36 cellular contexts compared by ENCODE assay signal in the genomic region with DNA sequence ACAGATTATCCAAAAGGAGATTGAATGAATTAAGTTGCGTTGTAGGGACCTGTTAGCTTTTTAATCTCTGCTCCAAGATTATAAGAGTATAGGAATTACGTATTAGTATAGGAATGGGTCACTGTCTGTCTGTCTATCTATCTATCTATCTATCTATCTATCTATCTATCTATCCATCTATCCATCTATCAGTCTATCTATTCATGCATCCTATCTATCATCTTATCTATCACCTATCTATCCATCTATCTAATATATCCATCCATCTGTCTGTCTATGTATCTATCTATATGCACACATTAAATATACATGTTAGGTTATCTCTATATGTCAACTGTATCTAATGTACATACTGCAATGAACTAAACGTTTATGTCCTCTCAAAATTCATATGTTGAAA.
"Had no signal": no experiment of that assay in that cellular context is flagged by ENCODE, and none has a peak within 500 bp of the region (broad histone marks: within the 10 kb centered on the region; RNA-seq: fewer than 3 reads in every experiment).

No MANE protein-coding gene starts in this region.

- H3K9me3 ChIP-seq: adrenal gland, body of pancreas, breast epithelium had no signal

- H3K27me3 ChIP-seq: adrenal gland, body of pancreas, brain microvascular endothelial cell, breast epithelium had no signal

- H3K27me3 Mint-ChIP-seq: activated B cell treated with CpG ODN at 0.5 μM for 24 hours had no signal

- H3K4me1 Mint-ChIP-seq: activated T-helper 17 cell treated with anti-CD3 and anti-CD28 coated beads, Interleukin-2, amount 50 U/mL, for 72 hours had no signal

- H3K36me3 ChIP-seq: adrenal gland, brain microvascular endothelial cell, breast epithelium had no signal

- H3K4me3 Mint-ChIP-seq: activated B cell treated with CpG ODN at 0.5 μM for 24 hours; activated CD4-positive, alpha-beta memory T cell treated with anti-CD3 and anti-CD28 coated beads for 36 hours; activated CD4-positive, alpha-beta T cell treated with anti-CD3 and anti-CD28 coated beads, Interleukin-2, amount 10 ng/mL, durations not matched to agents 24 days and 14 days; activated CD8-positive, alpha-beta T cell treated with anti-CD3 and anti-CD28 coated beads for 36 hours; activated naive CD4-positive, alpha-beta T cell treated with anti-CD3 and anti-CD28 coated beads for 36 hours; activated naive CD8-positive, alpha-beta T cell treated with anti-CD3 and anti-CD28 coated beads for 36 hours; activated T-helper 1 cell treated with anti-CD3 and anti-CD28 coated beads, Interleukin-12 subunit alpha, Interleukin-12 subunit beta, Interleukin-2, Interleukin-4 antibody, amounts not matched to agents 30 ng/mL and 10 ng/mL and 1 ng/mL, durations not matched to agents 14 hours and 24 hours and 36 hours; activated T-helper 17 cell treated with anti-CD3 and anti-CD28 coated beads, Interleukin-2, amount 50 U/mL, for 72 hours; T-helper 1 cell treated with Interleukin-12 subunit alpha and Interleukin-12 subunit beta and Interleukin-4 antibody, amounts not matched to agents 30 μg/mL and 1 μg/mL, for 36 hours; T-helper 2 cell treated with Interferon-gamma antibody and Interleukin-4, amounts not matched to agents 5 μg/mL and 100 μg/mL, for 36 hours had no signal

- DNase-seq: activated B cell treated with CpG ODN at 0.5 μM for 24 hours; activated CD4-positive, alpha-beta memory T cell treated with anti-CD3 and anti-CD28 coated beads for 36 hours; activated CD4-positive, alpha-beta T cell treated with anti-CD3 and anti-CD28 coated beads for 4 hours; activated CD4-positive, alpha-beta T cell treated with anti-CD3 and anti-CD28 coated beads, Interleukin-2, amount 10 ng/mL, durations not matched to agents 24 days and 14 days; activated CD4-positive, alpha-beta T cell treated with anti-CD3 and anti-CD28 coated beads, Interleukin-2, amount 50 U/mL, for 1 hour; activated CD4-positive, alpha-beta T cell treated with anti-CD3 and anti-CD28 coated beads, Interleukin-2, amount 50 U/mL, for 4 hours; activated CD4-positive, CD25-positive, alpha-beta regulatory T cell treated with anti-CD3 and anti-CD28 coated beads, Interleukin-2, amount 50 U/mL, for 72 hours; activated CD8-positive, alpha-beta memory T cell treated with anti-CD3 and anti-CD28 coated beads, Interleukin-2, amount 50 U/mL, for 4 hours; activated CD8-positive, alpha-beta T cell treated with anti-CD3 and anti-CD28 coated beads for 36 hours; activated effector memory CD4-positive, alpha-beta T cell treated with anti-CD3 and anti-CD28 coated beads, Interleukin-2, amount 50 U/mL, for 16 hours; activated gamma-delta T cell treated with Interleukin-2 at 50 U/mL for 16 hours; activated naive CD4-positive, alpha-beta T cell; activated naive CD4-positive, alpha-beta T cell treated with anti-CD3 and anti-CD28 coated beads for 36 hours; activated naive CD4-positive, alpha-beta T cell treated with anti-CD3 and anti-CD28 coated beads, Interleukin-2, amount 50 U/mL, for 16 hours; activated naive CD8-positive, alpha-beta T cell treated with anti-CD3 and anti-CD28 coated beads for 36 hours; activated T-cell treated with anti-CD3 and anti-CD28 coated beads for 4 hours; activated T-cell treated with anti-CD3 and anti-CD28 coated beads, Interleukin-2, amount 50 U/mL, for 1 hour; activated T-cell treated with anti-CD3 and anti-CD28 coated beads, Interleukin-2, amount 50 U/mL, for 48 hours; adrenal gland; amniotic stem cell; aorta; body of pancreas; brain microvascular endothelial cell; central memory CD4-positive, alpha-beta T cell; T-helper 1 cell; T-helper 2 cell; T-helper 9 cell had no signal

- H3K36me3 Mint-ChIP-seq: activated naive CD8-positive, alpha-beta T cell treated with anti-CD3 and anti-CD28 coated beads for 36 hours had no signal

- FAIRE-seq: astrocyte, TTC549 had no signal

- H3K9me3 Mint-ChIP-seq: activated B cell treated with CpG ODN at 0.5 μM for 24 hours; activated CD4-positive, alpha-beta memory T cell treated with anti-CD3 and anti-CD28 coated beads for 36 hours; activated naive CD4-positive, alpha-beta T cell treated with anti-CD3 and anti-CD28 coated beads for 36 hours; activated naive CD8-positive, alpha-beta T cell treated with anti-CD3 and anti-CD28 coated beads for 36 hours; T-helper 2 cell treated with Interferon-gamma antibody and Interleukin-4, amounts not matched to agents 5 μg/mL and 100 μg/mL, for 36 hours had no signal

- H3K27ac Mint-ChIP-seq: activated B cell treated with CpG ODN at 0.5 μM for 24 hours; activated CD4-positive, alpha-beta memory T cell treated with anti-CD3 and anti-CD28 coated beads for 36 hours; activated CD4-positive, alpha-beta T cell treated with anti-CD3 and anti-CD28 coated beads, Interleukin-2, amount 10 ng/mL, durations not matched to agents 24 days and 14 days; activated CD8-positive, alpha-beta T cell treated with anti-CD3 and anti-CD28 coated beads for 36 hours; activated naive CD4-positive, alpha-beta T cell treated with anti-CD3 and anti-CD28 coated beads for 36 hours; activated naive CD4-positive, alpha-beta T cell treated with anti-CD3 and anti-CD28 coated beads, Interleukin-2, amount 50 U/mL, for 72 hours; activated naive CD8-positive, alpha-beta T cell treated with anti-CD3 and anti-CD28 coated beads for 36 hours; activated T-helper 1 cell treated with anti-CD3 and anti-CD28 coated beads, Interleukin-12 subunit alpha, Interleukin-12 subunit beta, Interleukin-2, Interleukin-4 antibody, amounts not matched to agents 30 ng/mL and 10 ng/mL and 1 ng/mL, durations not matched to agents 14 hours and 24 hours and 36 hours; activated T-helper 17 cell treated with anti-CD3 and anti-CD28 coated beads, Interleukin-2, amount 50 U/mL, for 72 hours; T-helper 1 cell treated with Interleukin-12 subunit alpha and Interleukin-12 subunit beta and Interleukin-4 antibody, amounts not matched to agents 30 μg/mL and 1 μg/mL, for 36 hours; T-helper 2 cell treated with Interferon-gamma antibody and Interleukin-4, amounts not matched to agents 5 μg/mL and 100 μg/mL, for 36 hours had no signal

- H3K27ac ChIP-seq: adrenal gland, body of pancreas, brain microvascular endothelial cell, breast epithelium, VCaP had no signal

- ATAC-seq: activated CD8-positive, alpha-beta T cell treated with anti-CD3 and anti-CD28 coated beads for 36 hours; activated naive CD4-positive, alpha-beta T cell treated with anti-CD3 and anti-CD28 coated beads, Interleukin-2, amount 50 U/mL, for 72 hours; activated T-helper 17 cell treated with anti-CD3 and anti-CD28 coated beads, Interleukin-2, amount 50 U/mL, for 72 hours; body of pancreas had no signal

- H3K4me1 ChIP-seq: adrenal gland, breast epithelium had no signal

- H3K4me3 ChIP-seq: adrenal gland, body of pancreas, breast epithelium had no signal
